ENCODE assay signal across 22 cellular contexts in the genomic region with DNA sequence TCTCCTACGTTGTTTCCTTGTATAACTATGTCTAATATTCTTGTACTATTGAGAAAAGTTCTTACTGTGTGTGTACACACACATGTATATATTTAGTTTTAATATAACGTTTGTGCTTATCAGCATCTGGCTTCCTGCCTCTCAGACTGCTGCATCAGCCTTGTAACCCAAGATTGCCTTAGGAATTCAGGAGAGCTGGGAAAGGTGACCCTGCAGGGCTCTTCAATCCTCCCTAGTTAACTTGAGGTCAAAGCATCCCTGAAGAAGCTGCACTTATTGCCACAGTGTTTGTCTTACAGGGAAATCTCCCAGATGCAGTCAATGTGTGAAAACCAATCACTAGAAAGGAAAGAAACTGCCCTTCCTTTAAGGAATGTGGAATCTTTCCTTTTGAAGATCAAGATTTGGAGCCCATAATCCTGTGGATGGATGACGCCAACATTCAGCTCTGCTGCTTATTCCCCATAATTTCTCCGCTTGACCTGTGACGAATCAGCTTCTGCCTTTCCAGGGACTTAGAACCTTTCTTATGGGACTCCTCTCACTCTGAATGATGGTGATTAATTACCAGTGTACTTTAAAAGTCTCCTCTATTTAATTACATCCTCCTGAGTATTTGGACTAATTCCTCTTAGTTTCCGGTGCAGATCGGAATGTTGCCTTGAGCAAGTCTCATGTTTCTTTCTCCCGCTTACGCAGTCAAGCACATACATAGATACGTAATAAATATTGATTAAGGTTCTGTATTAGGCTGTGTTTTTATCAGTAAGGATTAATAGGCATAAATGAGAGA. TPM values are rescaled to one million over a fixed set of nuclear protein-coding genes. Genes with fewer than 3 reads are reported as not detected.
"Had no signal": no experiment of that assay in that cellular context is flagged by ENCODE, and none has a peak within 500 bp of the region (broad histone marks: within the 10 kb centered on the region; RNA-seq: fewer than 3 reads in every experiment).

No MANE protein-coding gene starts in this region.

- H3K4me1 ChIP-seq: foreskin keratinocyte, lower lobe of right lung, right lobe of liver had no signal

- DNase-seq: activated CD4-positive, alpha-beta T cell treated with anti-CD3 and anti-CD28 coated beads, Interleukin-2, amount 50 U/mL, for 1 hour; activated CD8-positive, alpha-beta memory T cell treated with anti-CD3 and anti-CD28 coated beads for 24 hours; activated naive CD8-positive, alpha-beta T cell treated with anti-CD3 and anti-CD28 coated beads for 36 hours; effector CD4-positive, alpha-beta T cell; foreskin keratinocyte; immature natural killer cell; left cardiac atrium; lower lobe of right lung; naive B cell; right lobe of liver; stimulated activated CD4-positive, alpha-beta T cell treated with anti-CD3 and anti-CD28 coated beads, Interleukin-1b, Interleukin-23, amount 100 ng/mL, for 48 hours; stimulated activated naive CD8-positive, alpha-beta T cell treated with anti-CD3 and anti-CD28 coated beads, Interleukin-15, amount 100 ng/mL, for 72 hours; T-helper 9 cell; upper lobe of left lung had no signal

- H3K9me3 ChIP-seq: lower lobe of right lung, neutrophil, right lobe of liver, upper lobe of left lung had no signal

- H3K27ac Mint-ChIP-seq: activated naive CD8-positive, alpha-beta T cell treated with anti-CD3 and anti-CD28 coated beads for 36 hours; activated T-helper 1 cell treated with anti-CD3 and anti-CD28 coated beads, Interleukin-12 subunit alpha, Interleukin-12 subunit beta, Interleukin-2, Interleukin-4 antibody, amounts not matched to agents 30 ng/mL and 10 ng/mL and 1 ng/mL, durations not matched to agents 14 hours and 24 hours and 36 hours; immature natural killer cell; naive B cell; progenitor cell of endocrine pancreas; stimulated activated naive CD8-positive, alpha-beta T cell treated with anti-CD3 and anti-CD28 coated beads, Interleukin-15, amount 100 ng/mL, for 72 hours had no signal

- H3K36me3 ChIP-seq: lower lobe of right lung, neutrophil, right lobe of liver, upper lobe of left lung had no signal

- H3K9me3 Mint-ChIP-seq: activated naive CD8-positive, alpha-beta T cell treated with anti-CD3 and anti-CD28 coated beads for 36 hours; activated T-helper 1 cell treated with anti-CD3 and anti-CD28 coated beads, Interleukin-12 subunit alpha, Interleukin-12 subunit beta, Interleukin-2, Interleukin-4 antibody, amounts not matched to agents 30 ng/mL and 10 ng/mL and 1 ng/mL, durations not matched to agents 14 hours and 24 hours and 36 hours; immature natural killer cell; naive B cell; stimulated activated naive CD8-positive, alpha-beta T cell treated with anti-CD3 and anti-CD28 coated beads, Interleukin-15, amount 100 ng/mL, for 72 hours had no signal

- H3K27ac ChIP-seq: coronary artery, foreskin keratinocyte, lower lobe of right lung, neutrophil, right lobe of liver, upper lobe of left lung had no signal

- H3K27me3 Mint-ChIP-seq: activated naive CD8-positive, alpha-beta T cell treated with anti-CD3 and anti-CD28 coated beads for 36 hours; brain; central memory CD8-positive, alpha-beta T cell; naive B cell; progenitor cell of endocrine pancreas; stimulated activated naive CD8-positive, alpha-beta T cell treated with anti-CD3 and anti-CD28 coated beads, Interleukin-15, amount 100 ng/mL, for 72 hours had no signal

- ATAC-seq: activated CD4-positive, CD25-positive, alpha-beta regulatory T cell treated with anti-CD3 and anti-CD28 coated beads, Interleukin-2, amount 50 U/mL, for 24 hours; foreskin keratinocyte; left cardiac atrium; lower lobe of right lung; right lobe of liver; stimulated activated naive CD8-positive, alpha-beta T cell treated with anti-CD3 and anti-CD28 coated beads, Interleukin-15, amount 100 ng/mL, for 72 hours had no signal

- H3K4me3 Mint-ChIP-seq: activated naive CD8-positive, alpha-beta T cell treated with anti-CD3 and anti-CD28 coated beads for 36 hours; activated T-helper 1 cell treated with anti-CD3 and anti-CD28 coated beads, Interleukin-12 subunit alpha, Interleukin-12 subunit beta, Interleukin-2, Interleukin-4 antibody, amounts not matched to agents 30 ng/mL and 10 ng/mL and 1 ng/mL, durations not matched to agents 14 hours and 24 hours and 36 hours; central memory CD8-positive, alpha-beta T cell; immature natural killer cell; naive B cell; stimulated activated naive CD8-positive, alpha-beta T cell treated with anti-CD3 and anti-CD28 coated beads, Interleukin-15, amount 100 ng/mL, for 72 hours had no signal

- H3K36me3 Mint-ChIP-seq: activated naive CD8-positive, alpha-beta T cell treated with anti-CD3 and anti-CD28 coated beads for 36 hours; brain; immature natural killer cell; naive B cell had no signal

- H3K27me3 ChIP-seq: right lobe of liver, upper lobe of left lung had no signal

- H3K4me3 ChIP-seq: coronary artery, lower lobe of right lung, right lobe of liver, upper lobe of left lung had no signal

- H3K4me1 Mint-ChIP-seq: activated naive CD8-positive, alpha-beta T cell treated with anti-CD3 and anti-CD28 coated beads for 36 hours; central memory CD8-positive, alpha-beta T cell; immature natural killer cell; naive B cell; stimulated activated naive CD8-positive, alpha-beta T cell treated with anti-CD3 and anti-CD28 coated beads, Interleukin-15, amount 100 ng/mL, for 72 hours had no signal

RNA-seq across cellular contexts. Expression of gene ADAMTS5, which starts 14.4 kb away (rescaled TPM):
- total RNA-seq: activated naive CD8-positive, alpha-beta T cell treated with anti-CD3 and anti-CD28 coated beads for 36 hours; activated T-helper 1 cell treated with anti-CD3 and anti-CD28 coated beads, Interleukin-12 subunit alpha, Interleukin-12 subunit beta, Interleukin-2, Interleukin-4 antibody, amounts not matched to agents 30 ng/mL and 10 ng/mL and 1 ng/mL, durations not matched to agents 14 hours and 24 hours and 36 hours; endothelial cell of umbilical vein; foreskin keratinocyte had no signal
- polyA plus RNA-seq: endothelial cell of umbilical vein, foreskin keratinocyte, immature natural killer cell had no signal
